12 cellular contexts compared by ENCODE assay signal in the genomic region with DNA sequence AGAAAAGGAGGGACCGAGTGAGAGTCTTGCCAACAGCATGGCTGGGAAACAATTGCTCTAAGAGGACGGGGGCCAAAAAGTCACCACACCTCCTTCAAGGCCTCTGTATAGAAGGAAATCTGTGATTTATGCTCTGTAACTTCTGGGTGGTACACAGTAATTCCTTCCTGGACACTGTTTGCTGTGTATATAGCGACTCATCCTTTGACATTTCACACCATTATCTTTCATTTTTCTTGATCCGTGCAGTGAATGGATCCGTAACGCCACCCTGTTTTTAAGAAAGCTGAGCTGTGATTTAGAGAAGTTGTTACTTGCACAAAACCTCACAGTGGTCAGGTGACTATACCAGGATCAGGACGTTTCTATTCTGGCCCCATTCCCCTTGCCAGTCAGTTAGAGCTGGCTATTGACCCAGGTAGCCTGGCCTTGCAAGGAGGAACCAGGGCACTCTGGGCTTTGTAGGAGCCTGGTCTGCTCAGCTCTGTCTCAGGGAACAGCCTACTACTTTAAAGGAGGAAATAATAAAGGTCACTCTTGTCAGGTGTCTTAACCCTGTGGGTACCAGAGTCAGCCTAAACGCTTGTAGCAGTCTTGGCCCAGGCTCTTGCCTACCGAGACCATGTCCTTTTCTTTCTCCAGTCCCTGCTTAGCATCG.
DNase-seq lines count a peak whose midpoint lies in the region; ATAC-seq, FAIRE-seq and TF ChIP-seq lines count a peak whose summit lies in the region.
"Had no signal": no experiment of that assay in that cellular context is flagged by ENCODE, and none has a peak within 500 bp of the region (broad histone marks: within the 10 kb centered on the region; RNA-seq: fewer than 3 reads in every experiment).

No MANE protein-coding gene starts in this region.

- peak overlapping the region; percentile 54 for H3K4me2 ChIP-seq in A549

- TF ChIP-seq POLR2A in A549 (IDR thresholded peaks at IDR 0.05; ENCODE audit: low read length) (no peak), GM12892 (IDR thresholded peaks at IDR 0.05; ENCODE audit: low read depth, low read length) (no peak)

- H3K4me3 Mint-ChIP-seq in nephron (no peak overlapping the region), CD14-positive monocyte (no peak overlapping the region)
- H3K4me3 Mint-ChIP-seq: activated CD4-positive, alpha-beta memory T cell treated with anti-CD3 and anti-CD28 coated beads for 36 hours; activated naive CD4-positive, alpha-beta T cell treated with anti-CD3 and anti-CD28 coated beads, Interleukin-2, amount 10 ng/mL, durations not matched to agents 7 days and 5 days had no signal

- H3K27ac Mint-ChIP-seq in nephron (peak overlapping the region; percentile 90 to 99 (median 95)), CD14-positive monocyte (no peak overlapping the region)
- H3K27ac Mint-ChIP-seq: activated CD4-positive, alpha-beta memory T cell treated with anti-CD3 and anti-CD28 coated beads for 36 hours; activated naive CD4-positive, alpha-beta T cell treated with anti-CD3 and anti-CD28 coated beads, Interleukin-2, amount 10 ng/mL, durations not matched to agents 7 days and 5 days had no signal

- H3K9me3 ChIP-seq in A549 (no peaks in the 10 kb centered on the region), esophagus (ENCODE audit: control insufficient read depth in 2 of 2, insufficient read depth in 1 of 2, low read depth in 1 of 2, low read length in 1 of 2) (no peaks in the 10 kb centered on the region)
- H3K9me3 ChIP-seq: HAP-1 had no signal

- TF ChIP-seq RAD21 in A549 (conservative IDR thresholded peaks at IDR 0.05 in 1 of 2, IDR thresholded peaks at IDR 0.05 in 1 of 2): no peak

- TF ChIP-seq CTCF in A549 (IDR thresholded peaks at IDR 0.05) (no peak), nephron (IDR thresholded peaks at IDR 0.05; ENCODE audit: unreplicated experiment in 3 of 3) (no peak), CD14-positive monocyte (IDR thresholded peaks at IDR 0.05) (no peak)

- intact Hi-C loops in CD14-positive monocyte (cut with micrococcal nuclease): no loop called here

- ATAC-seq in A549 (peak; percentile 47 to 69; a peak in 5 of 6 replicates), HG03469 (IDR thresholded peaks at IDR 0.05; ENCODE audit: unreplicated experiment) (no peak)

- CTCF ChIA-PET in A549 (lab: Yijun Ruan, JAX): interaction anchor here (0.6 to 3.9 kb wide), 14 partner anchors 9 to 945 kb away, joined by 3 to 36 read pairs (median 4); a partner anchor contains a TSS

- H3K36me3 Mint-ChIP-seq in nephron (ENCODE audit: low read depth) (no peaks in the 10 kb centered on the region), CD14-positive monocyte (no peaks in the 10 kb centered on the region)
- H3K36me3 Mint-ChIP-seq: activated CD4-positive, alpha-beta memory T cell treated with anti-CD3 and anti-CD28 coated beads for 36 hours; activated naive CD4-positive, alpha-beta T cell treated with anti-CD3 and anti-CD28 coated beads, Interleukin-2, amount 10 ng/mL, durations not matched to agents 7 days and 5 days had no signal

- no peak overlapping the region for H3K4me3 ChIP-seq in A549
- no peak overlapping the region for H3K4me3 ChIP-seq in esophagus (ENCODE audit: low read depth in 1 of 2, low read length in 2 of 2)
- H3K4me3 ChIP-seq: HAP-1 had no signal

- TF ChIP-seq EP300 in A549 (IDR thresholded peaks at IDR 0.05): no peak

- H3K36me3 ChIP-seq in esophagus (ENCODE audit: control insufficient read depth in 2 of 2, insufficient read depth in 2 of 2, low read length in 1 of 2): no peaks in the 10 kb centered on the region
- H3K36me3 ChIP-seq: HAP-1 had no signal

- H3K27me3 Mint-ChIP-seq in nephron (ENCODE audit: low read depth) (peaks cover 7% of the 10 kb centered on the region), CD14-positive monocyte (ENCODE audit: low read depth in 3 of 3) (peaks cover 0 to 3% (median 1%) of the 10 kb centered on the region in 3 donors)
- H3K27me3 Mint-ChIP-seq: activated CD4-positive, alpha-beta memory T cell treated with anti-CD3 and anti-CD28 coated beads for 36 hours had no signal

- no peaks in the 10 kb centered on the region for H3K27me3 ChIP-seq in esophagus (ENCODE audit: control insufficient read depth in 1 of 2, insufficient read depth in 2 of 2, low read length in 2 of 2)

- H3K27ac ChIP-seq in A549 (peak overlapping the region; percentile 41 to 64; a peak in 5 of 6 replicates), esophagus (ENCODE audit: low read depth in 2 of 2, low read length in 1 of 2) (peak overlapping the region; percentile 64 to 93)

- POLR2A ChIA-PET in A549 (lab: Yijun Ruan, JAX): no interaction called here

- H3K4me1 Mint-ChIP-seq in nephron (peaks cover 79% of the 10 kb centered on the region), CD14-positive monocyte (no peaks in the 10 kb centered on the region)
- H3K4me1 Mint-ChIP-seq: activated naive CD4-positive, alpha-beta T cell treated with anti-CD3 and anti-CD28 coated beads, Interleukin-2, amount 10 ng/mL, durations not matched to agents 7 days and 5 days had no signal

- H3K9me3 Mint-ChIP-seq in nephron (no peaks in the 10 kb centered on the region), CD14-positive monocyte (no peaks in the 10 kb centered on the region)
- H3K9me3 Mint-ChIP-seq: activated CD4-positive, alpha-beta memory T cell treated with anti-CD3 and anti-CD28 coated beads for 36 hours; activated naive CD4-positive, alpha-beta T cell treated with anti-CD3 and anti-CD28 coated beads, Interleukin-2, amount 10 ng/mL, durations not matched to agents 7 days and 5 days had no signal

- DNase-seq in A549 (ENCODE audit: low read depth in 1 of 2, low spot score in 1 of 2) (peak in 1 of 2 experiments; percentile 55), NCI-H460 (ENCODE audit: extremely low read depth, low read depth) (peak; percentile 21), CD14-positive monocyte (ENCODE audit: low spot score) (no peak), GM12892 (ENCODE audit: insufficient read length) (no peak), HUDEP-2 (lab: John Stamatoyannopoulos, UW; ENCODE audit: unreplicated experiment in 76 of 76) (no peak)
- DNase-seq: activated CD4-positive, alpha-beta memory T cell treated with anti-CD3 and anti-CD28 coated beads for 36 hours; activated naive CD4-positive, alpha-beta T cell treated with anti-CD3 and anti-CD28 coated beads, Interleukin-2, amount 10 ng/mL, durations not matched to agents 7 days and 5 days; effector CD8-positive, alpha-beta T cell had no signal

- WGBS in A549 (ENCODE audit: missing lambda C conversion rate): 38% methylated on average over 10 of the region's 10 CpGs
- 65 to 66% methylated on average over 10 of the region's 10 CpGs for WGBS in esophagus, 2 donors

- FAIRE-seq in A549 (lab: Jason Lieb, UNC) (no peak), GM12892 (lab: Jason Lieb, UNC) (no peak)

- H3K4me1 ChIP-seq in A549: peaks cover 50% of the 10 kb centered on the region
- peaks cover 2 to 32% of the 10 kb centered on the region in 2 donors for H3K4me1 ChIP-seq in esophagus (ENCODE audit: control insufficient read depth in 2 of 2, insufficient read depth in 2 of 2, low read length in 1 of 2)
- H3K4me1 ChIP-seq: HAP-1 had no signal

TF ChIP-seq in A549, 52 proteins besides CTCF, POLR2A, EP300 and RAD21:
- peak; percentile 31; the same call in 1 of the 2 replicates for TF ChIP-seq GATA3 (IDR thresholded peaks at IDR 0.05; ENCODE audit: borderline replicate concordance)
- TF ChIP-seq FOXS1 (CRISPR knock-in tag; IDR thresholded peaks at IDR 0.05): no peak
- peak; percentile 47 for TF ChIP-seq FOSL2 (IDR thresholded peaks at IDR 0.05)
- TF ChIP-seq FOSL2 (CRISPR knock-in tag; IDR thresholded peaks at IDR 0.05): peak; percentile 43
- TF ChIP-seq JUNB (IDR thresholded peaks at IDR 0.05): peak; percentile 56
- TF ChIP-seq ZSCAN20 (CRISPR knock-in tag; IDR thresholded peaks at IDR 0.05): no peak
- TF ChIP-seq, protein P1, sequence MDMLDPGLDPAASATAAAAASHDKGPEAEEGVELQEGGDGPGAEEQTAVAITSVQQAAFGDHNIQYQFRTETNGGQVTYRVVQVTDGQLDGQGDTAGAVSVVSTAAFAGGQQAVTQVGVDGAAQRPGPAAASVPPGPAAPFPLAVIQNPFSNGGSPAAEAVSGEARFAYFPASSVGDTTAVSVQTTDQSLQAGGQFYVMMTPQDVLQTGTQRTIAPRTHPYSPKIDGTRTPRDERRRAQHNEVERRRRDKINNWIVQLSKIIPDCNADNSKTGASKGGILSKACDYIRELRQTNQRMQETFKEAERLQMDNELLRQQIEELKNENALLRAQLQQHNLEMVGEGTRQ (IDR thresholded peaks at IDR 0.05): 0 out of 2 replicates have a peak, but pooled peaks have one; percentile 5
- no peak for TF ChIP-seq MAFK (IDR thresholded peaks at IDR 0.05; ENCODE audit: partially characterized antibody)

Comparison
In these comparisons a context has a peak if more than half of its experiments do, and no peak if none do; other contexts are left out.
1. H3K27ac Mint-ChIP-seq: peak in nephron (3 of 3); none in CD14-positive monocyte (0 of 7).